29 cellular contexts compared by ENCODE assay signal in genomic region chr9:109043578-109043977, GRCh38.
"Had no signal": no experiment of that assay in that cellular context is flagged by ENCODE, and none has a peak within 500 bp of the region (broad histone marks: within the 10 kb centered on the region; RNA-seq: fewer than 3 reads in every experiment).

No MANE protein-coding gene starts in this region.

- H3K27ac ChIP-seq: neural progenitor cell, ovary, parathyroid adenoma, right atrium auricular region, right lobe of liver, sigmoid colon, suprapubic skin, testis, tibial artery, transverse colon, upper lobe of left lung, vagina had no signal

- H3K9me3 Mint-ChIP-seq: natural killer cell treated with Interleukin-12 subunit alpha and Interleukin-12 subunit beta and Interleukin-15 and Interleukin-18, amount 100 ng/mL, for 72 hours had no signal

- H3K4me1 Mint-ChIP-seq: naive B cell; neural progenitor cell; stimulated activated memory B cell treated with anti-CD40 and anti-IgM and Interleukin-4, amounts not matched to agents 10 μg/mL and 1 μg/mL and 100 μg/mL, for 72 hours; stimulated activated naive CD8-positive, alpha-beta T cell treated with anti-CD3 and anti-CD28 coated beads, Interleukin-15, amount 100 ng/mL, for 72 hours had no signal

- DNase-seq: naive B cell; naive thymus-derived CD8-positive, alpha-beta T cell; occipital lobe; ovary; posterior cingulate gyrus; retina; right lobe of liver; sigmoid colon; small intestine; stimulated activated CD4-positive, alpha-beta T cell treated with anti-CD3 and anti-CD28 coated beads, Interleukin-15, amount 100 ng/mL, for 24 hours; stimulated activated CD4-positive, alpha-beta T cell treated with anti-CD3 and anti-CD28 coated beads, Interleukin-2, amount 100 ng/mL, for 24 hours; stimulated activated CD4-positive, alpha-beta T cell treated with anti-CD3 and anti-CD28 coated beads, Interleukin-2, amount 100 ng/mL, for 48 hours; stimulated activated CD4-positive, alpha-beta T cell treated with anti-CD3 and anti-CD28 coated beads, Interleukin-4, amount 100 ng/mL, for 24 hours; stimulated activated naive CD4-positive, alpha-beta T cell; stimulated activated naive CD8-positive, alpha-beta T cell treated with anti-CD3 and anti-CD28 coated beads, Interleukin-15, amount 100 ng/mL, for 72 hours; stimulated activated naive CD8-positive, alpha-beta T cell treated with anti-CD3 and anti-CD28 coated beads, Interleukin-15, Interleukin-2, amounts not matched to agents 100 U/mL and 50 U/mL, for 24 hours; substantia nigra; testis; tibial artery; transverse colon; upper lobe of left lung had no signal

- H3K4me1 ChIP-seq: neural progenitor cell, parathyroid adenoma, right atrium auricular region, right lobe of liver, sigmoid colon, suprapubic skin, tibial artery, transverse colon, upper lobe of left lung, vagina had no signal

- H3K27me3 ChIP-seq: neural progenitor cell, ovary, right atrium auricular region, right lobe of liver, sigmoid colon, suprapubic skin, testis, tibial artery, transverse colon, upper lobe of left lung, vagina had no signal

- H3K27me3 Mint-ChIP-seq: naive B cell; naive thymus-derived CD8-positive, alpha-beta T cell; natural killer cell treated with Interleukin-12 subunit alpha and Interleukin-12 subunit beta and Interleukin-15 and Interleukin-18, amount 100 ng/mL, for 72 hours; progenitor cell of endocrine pancreas; stimulated activated memory B cell treated with anti-CD40 and anti-IgM and Interleukin-4, amounts not matched to agents 10 μg/mL and 1 μg/mL and 100 μg/mL, for 72 hours; stimulated activated naive CD8-positive, alpha-beta T cell treated with anti-CD3 and anti-CD28 coated beads, Interleukin-15, amount 100 ng/mL, for 72 hours had no signal

- H3K4me3 ChIP-seq: neural progenitor cell, ovary, right atrium auricular region, right lobe of liver, sigmoid colon, suprapubic skin, testis, tibial artery, transverse colon, upper lobe of left lung, vagina had no signal

- H3K27ac Mint-ChIP-seq: natural killer cell treated with Interleukin-12 subunit alpha and Interleukin-12 subunit beta and Interleukin-15 and Interleukin-18, amount 100 ng/mL, for 72 hours; neural progenitor cell; progenitor cell of endocrine pancreas; stimulated activated memory B cell treated with anti-CD40 and anti-IgM and Interleukin-4, amounts not matched to agents 10 μg/mL and 1 μg/mL and 100 μg/mL, for 72 hours; stimulated activated naive CD8-positive, alpha-beta T cell treated with anti-CD3 and anti-CD28 coated beads, Interleukin-15, amount 100 ng/mL, for 72 hours had no signal

- H3K9me3 ChIP-seq: ovary, right lobe of liver, suprapubic skin, testis, tibial artery, transverse colon, upper lobe of left lung, vagina had no signal

- ATAC-seq: naive thymus-derived CD8-positive, alpha-beta T cell; natural killer cell treated with Interleukin-12 subunit alpha and Interleukin-12 subunit beta and Interleukin-15 and Interleukin-18, amount 100 ng/mL, for 72 hours; right lobe of liver; stimulated activated memory B cell treated with anti-CD40 and anti-IgM and Interleukin-4, amounts not matched to agents 10 μg/mL and 1 μg/mL and 100 μg/mL, for 72 hours; stimulated activated naive CD8-positive, alpha-beta T cell treated with anti-CD3 and anti-CD28 coated beads, Interleukin-15, amount 100 ng/mL, for 72 hours; stimulated activated naive CD8-positive, alpha-beta T cell treated with anti-CD3 and anti-CD28 coated beads, Interleukin-15, Interleukin-2, amounts not matched to agents 100 U/mL and 50 U/mL, for 24 hours had no signal

- H3K4me3 Mint-ChIP-seq: naive B cell; naive thymus-derived CD8-positive, alpha-beta T cell; natural killer cell treated with Interleukin-12 subunit alpha and Interleukin-12 subunit beta and Interleukin-15 and Interleukin-18, amount 100 ng/mL, for 72 hours; neural progenitor cell; stimulated activated memory B cell treated with anti-CD40 and anti-IgM and Interleukin-4, amounts not matched to agents 10 μg/mL and 1 μg/mL and 100 μg/mL, for 72 hours; stimulated activated naive CD8-positive, alpha-beta T cell treated with anti-CD3 and anti-CD28 coated beads, Interleukin-15, amount 100 ng/mL, for 72 hours had no signal
